In genomic region chr5:32508806-32509805, GRCh38 we compare ENCODE assay signal across 2 cellular contexts.
TF ChIP-seq lines count a peak whose summit lies in the region.

No MANE protein-coding gene starts in this region.

TF ChIP-seq in SK-N-SH, 30 proteins besides CTCF, POLR2A, EP300 and RAD21 (continued from another document):
- TF ChIP-seq, protein P1, sequence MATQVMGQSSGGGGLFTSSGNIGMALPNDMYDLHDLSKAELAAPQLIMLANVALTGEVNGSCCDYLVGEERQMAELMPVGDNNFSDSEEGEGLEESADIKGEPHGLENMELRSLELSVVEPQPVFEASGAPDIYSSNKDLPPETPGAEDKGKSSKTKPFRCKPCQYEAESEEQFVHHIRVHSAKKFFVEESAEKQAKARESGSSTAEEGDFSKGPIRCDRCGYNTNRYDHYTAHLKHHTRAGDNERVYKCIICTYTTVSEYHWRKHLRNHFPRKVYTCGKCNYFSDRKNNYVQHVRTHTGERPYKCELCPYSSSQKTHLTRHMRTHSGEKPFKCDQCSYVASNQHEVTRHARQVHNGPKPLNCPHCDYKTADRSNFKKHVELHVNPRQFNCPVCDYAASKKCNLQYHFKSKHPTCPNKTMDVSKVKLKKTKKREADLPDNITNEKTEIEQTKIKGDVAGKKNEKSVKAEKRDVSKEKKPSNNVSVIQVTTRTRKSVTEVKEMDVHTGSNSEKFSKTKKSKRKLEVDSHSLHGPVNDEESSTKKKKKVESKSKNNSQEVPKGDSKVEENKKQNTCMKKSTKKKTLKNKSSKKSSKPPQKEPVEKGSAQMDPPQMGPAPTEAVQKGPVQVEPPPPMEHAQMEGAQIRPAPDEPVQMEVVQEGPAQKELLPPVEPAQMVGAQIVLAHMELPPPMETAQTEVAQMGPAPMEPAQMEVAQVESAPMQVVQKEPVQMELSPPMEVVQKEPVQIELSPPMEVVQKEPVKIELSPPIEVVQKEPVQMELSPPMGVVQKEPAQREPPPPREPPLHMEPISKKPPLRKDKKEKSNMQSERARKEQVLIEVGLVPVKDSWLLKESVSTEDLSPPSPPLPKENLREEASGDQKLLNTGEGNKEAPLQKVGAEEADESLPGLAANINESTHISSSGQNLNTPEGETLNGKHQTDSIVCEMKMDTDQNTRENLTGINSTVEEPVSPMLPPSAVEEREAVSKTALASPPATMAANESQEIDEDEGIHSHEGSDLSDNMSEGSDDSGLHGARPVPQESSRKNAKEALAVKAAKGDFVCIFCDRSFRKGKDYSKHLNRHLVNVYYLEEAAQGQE (IDR thresholded peaks at IDR 0.05; ENCODE audit: low read depth, low read length), result no peak
- TF ChIP-seq USF1 (IDR thresholded peaks at IDR 0.05; ENCODE audit: borderline replicate concordance, low read depth), result no peak

TF ChIP-seq in SK-N-SH treated with all-trans-retinoic acid at 6 μM for 48 hours, 23 proteins besides CTCF, POLR2A, EP300 and RAD21 (continued from another document):
- TF ChIP-seq POU6F1 (CRISPR knock-in tag; IDR thresholded peaks at IDR 0.05; ENCODE audit: borderline replicate concordance, low read depth) (no peak), PPARA (CRISPR knock-in tag; IDR thresholded peaks at IDR 0.05; ENCODE audit: borderline replicate concordance) (no peak), TSHZ2 (CRISPR knock-in tag; IDR thresholded peaks at IDR 0.05) (no peak), ZC3H10 (CRISPR knock-in tag; IDR thresholded peaks at IDR 0.05) (no peak), ZNF70 (CRISPR knock-in tag; IDR thresholded peaks at IDR 0.05) (no peak), GLIS3 (CRISPR knock-in tag; IDR thresholded peaks at IDR 0.05) (no peak)
- TF ChIP-seq, protein P2, sequence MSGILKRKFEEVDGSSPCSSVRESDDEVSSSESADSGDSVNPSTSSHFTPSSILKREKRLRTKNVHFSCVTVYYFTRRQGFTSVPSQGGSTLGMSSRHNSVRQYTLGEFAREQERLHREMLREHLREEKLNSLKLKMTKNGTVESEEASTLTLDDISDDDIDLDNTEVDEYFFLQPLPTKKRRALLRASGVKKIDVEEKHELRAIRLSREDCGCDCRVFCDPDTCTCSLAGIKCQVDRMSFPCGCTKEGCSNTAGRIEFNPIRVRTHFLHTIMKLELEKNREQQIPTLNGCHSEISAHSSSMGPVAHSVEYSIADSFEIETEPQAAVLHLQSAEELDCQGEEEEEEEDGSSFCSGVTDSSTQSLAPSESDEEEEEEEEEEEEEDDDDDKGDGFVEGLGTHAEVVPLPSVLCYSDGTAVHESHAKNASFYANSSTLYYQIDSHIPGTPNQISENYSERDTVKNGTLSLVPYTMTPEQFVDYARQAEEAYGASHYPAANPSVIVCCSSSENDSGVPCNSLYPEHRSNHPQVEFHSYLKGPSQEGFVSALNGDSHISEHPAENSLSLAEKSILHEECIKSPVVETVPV (CRISPR knock-in tag; IDR thresholded peaks at IDR 0.05), result no peak
